In genomic region chr12:81705586-81705985, GRCh38 we compare ENCODE assay signal across 14 cellular contexts. TPM values are rescaled to one million over a fixed set of nuclear protein-coding genes. Genes with fewer than 3 reads are reported as not detected.
DNase-seq lines count a peak whose midpoint lies in the region; ATAC-seq and TF ChIP-seq lines count a peak whose summit lies in the region.
"Had no signal": no experiment of that assay in that cellular context is flagged by ENCODE, and none has a peak within 500 bp of the region (broad histone marks: within the 10 kb centered on the region; RNA-seq: fewer than 3 reads in every experiment).

No MANE protein-coding gene starts in this region.

- no peaks in the 10 kb centered on the region for H3K9me3 Mint-ChIP-seq in activated T-helper 17 cell treated with anti-CD3 and anti-CD28 coated beads, Interleukin-2, amount 50 U/mL, for 72 hours
- no peaks in the 10 kb centered on the region for H3K9me3 Mint-ChIP-seq in WTC11

- ATAC-seq in activated T-helper 17 cell treated with anti-CD3 and anti-CD28 coated beads, Interleukin-2, amount 50 U/mL, for 72 hours (replicated peaks), result peak; percentile 51
- ATAC-seq in HG03159 (IDR thresholded peaks at IDR 0.05; ENCODE audit: unreplicated experiment) (no peak), WTC11 (no peak)
- ATAC-seq: A549, GM23338 had no signal

- no peaks in the 10 kb centered on the region for H3K36me3 Mint-ChIP-seq in activated T-helper 17 cell treated with anti-CD3 and anti-CD28 coated beads, Interleukin-2, amount 50 U/mL, for 72 hours (ENCODE audit: low read depth)
- no peaks in the 10 kb centered on the region for H3K36me3 Mint-ChIP-seq in WTC11
- H3K36me3 Mint-ChIP-seq: CD4-positive, alpha-beta memory T cell had no signal

- no peak overlapping the region for H3K4me3 ChIP-seq in fibroblast of mammary gland (ENCODE audit: control insufficient read depth, low read depth, low read length)
- H3K4me3 ChIP-seq: A549, GM23338 had no signal

- no peaks in the 10 kb centered on the region for H3K4me1 Mint-ChIP-seq in activated T-helper 17 cell treated with anti-CD3 and anti-CD28 coated beads, Interleukin-2, amount 50 U/mL, for 72 hours
- H3K4me1 Mint-ChIP-seq in WTC11, result no peaks in the 10 kb centered on the region
- H3K4me1 Mint-ChIP-seq: CD4-positive, alpha-beta memory T cell; GM23338 had no signal

- peak; percentile 61 for DNase-seq in HT1080 (ENCODE audit: low read depth)
- peak; percentile 3 for DNase-seq in fibroblast of mammary gland (ENCODE audit: low read depth)
- no peak for DNase-seq in DMS 273 treated with DMSO at 0.1 percent for 48 hours (lab: John Stamatoyannopoulos, UW)
- no peak for DNase-seq in GDM1 (lab: John Stamatoyannopoulos, UW)
- DNase-seq in WTC11 (ENCODE audit: low spot score), result no peak
- DNase-seq: BE2C, DND-41, GF-D8, H7 had no signal

- POLR2A ChIA-PET in WTC11 (lab: Charles Lee), result no interaction called here

- CTCF ChIA-PET in WTC11 (lab: Charles Lee), result no interaction called here

- no peak for TF ChIP-seq CTCF in fibroblast of mammary gland (conservative IDR thresholded peaks at IDR 0.05; ENCODE audit: control insufficient read depth, insufficient read depth, low read depth, low read length)
- no peak for TF ChIP-seq CTCF in WTC11 (IDR thresholded peaks at IDR 0.05)

- H3K4me3 Mint-ChIP-seq in activated T-helper 17 cell treated with anti-CD3 and anti-CD28 coated beads, Interleukin-2, amount 50 U/mL, for 72 hours, result no peak overlapping the region
- no peak overlapping the region for H3K4me3 Mint-ChIP-seq in WTC11
- H3K4me3 Mint-ChIP-seq: CD4-positive, alpha-beta memory T cell; GM23338 had no signal

- H3K27me3 Mint-ChIP-seq in activated T-helper 17 cell treated with anti-CD3 and anti-CD28 coated beads, Interleukin-2, amount 50 U/mL, for 72 hours, result no peaks in the 10 kb centered on the region
- H3K27me3 Mint-ChIP-seq in WTC11 (ENCODE audit: low read depth), result no peaks in the 10 kb centered on the region

- no peak overlapping the region for H3K27ac Mint-ChIP-seq in activated T-helper 17 cell treated with anti-CD3 and anti-CD28 coated beads, Interleukin-2, amount 50 U/mL, for 72 hours
- H3K27ac Mint-ChIP-seq in WTC11, result no peak overlapping the region
- H3K27ac Mint-ChIP-seq: CD4-positive, alpha-beta memory T cell; GM23338 had no signal

TF ChIP-seq in WTC11, 78 proteins besides CTCF, POLR2A, EP300 and RAD21 (continues in another document):
- TF ChIP-seq ARID4B (CRISPR knock-in tag; IDR thresholded peaks at IDR 0.05; ENCODE audit: borderline replicate concordance), result no peak
- TF ChIP-seq SP1 (CRISPR knock-in tag; conservative IDR thresholded peaks at IDR 0.05), result no peak
- no peak for TF ChIP-seq AFF4 (CRISPR knock-in tag; IDR thresholded peaks at IDR 0.05; ENCODE audit: borderline replicate concordance)
- TF ChIP-seq ZNF281 (CRISPR knock-in tag; IDR thresholded peaks at IDR 0.05), result no peak
- no peak for TF ChIP-seq ZBTB21 (CRISPR knock-in tag; IDR thresholded peaks at IDR 0.05; ENCODE audit: borderline replicate concordance)
- no peak for TF ChIP-seq ESRRA (CRISPR knock-in tag; IDR thresholded peaks at IDR 0.05; ENCODE audit: borderline replicate concordance)
- TF ChIP-seq FOXP4 (CRISPR knock-in tag; IDR thresholded peaks at IDR 0.05), result no peak
- no peak for TF ChIP-seq HMGA2 (CRISPR knock-in tag; IDR thresholded peaks at IDR 0.05)

RNA-seq across cellular contexts. Expression of gene PPFIA2, which starts 53.6 kb away (rescaled TPM):
- total RNA-seq in HT1080 (2014; rRNA removed; shearing (Covaris generic)), result 1.8 TPM in 2 replicates
- 0.12 and 0.15 TPM in 2 replicates for polyA plus RNA-seq in HT1080 (2015; cell fraction: cytosol; rRNA removed)
- 1.1 TPM in 2 replicates for polyA plus RNA-seq in HT1080 (2015; cell fraction: nucleus; rRNA removed)
- not detected for total RNA-seq in activated T-helper 17 cell treated with anti-CD3 and anti-CD28 coated beads, Interleukin-2, amount 50 U/mL, for 72 hours
- 0.92 to 1.8 TPM (median 1.1 TPM) in 3 replicates for total RNA-seq in WTC11 (2021)
- total RNA-seq: CD4-positive, alpha-beta memory T cell had no signal
- polyA plus RNA-seq: A549; CD4-positive, alpha-beta memory T cell had no signal

Comparison
In these comparisons a context has a peak if more than half of its experiments do, and no peak if none do; other contexts are left out.
1. DNase-seq: peak in HT1080 (single experiment) and fibroblast of mammary gland (single experiment); none in DMS 273 treated with DMSO at 0.1 percent for 48 hours (single experiment), GDM1 (single experiment) and WTC11 (single experiment).